8 cellular contexts compared by ENCODE assay signal in genomic region chr9:20684865-20685696, GRCh38. TPM values are rescaled to one million over a fixed set of nuclear protein-coding genes. Genes with fewer than 3 reads are reported as not detected.
A peak's percentile ranks its signal among the peaks of the same experiment; 100 is the strongest.
DNase-seq lines count a peak whose midpoint lies in the region; ATAC-seq and TF ChIP-seq lines count a peak whose summit lies in the region.

No MANE protein-coding gene starts in this region.

- no peaks in the 10 kb centered on the region for H3K27me3 ChIP-seq in OCI-LY1 (ENCODE audit: insufficient read depth, low read length)

- peak overlapping the region; percentile 80 for H3K27ac Mint-ChIP-seq in activated CD8-positive, alpha-beta memory T cell treated with anti-CD3 and anti-CD28 coated beads, Interleukin-2, amount 10 ng/mL, durations not matched to agents 7 days and 5 days
- H3K27ac Mint-ChIP-seq in effector memory CD8-positive, alpha-beta T cell, result peak overlapping the region; percentile 55 to 83
- H3K27ac Mint-ChIP-seq in natural killer cell, result peak overlapping the region; percentile 64 to 79

- peaks cover 18% of the 10 kb centered on the region for H3K4me1 ChIP-seq in OCI-LY1 (ENCODE audit: insufficient read depth, low read length, severe bottlenecking)

- H3K4me2 ChIP-seq in OCI-LY1 (ENCODE audit: low read length), result peak overlapping the region; percentile 89

- no peak overlapping the region for H3K27ac ChIP-seq in OCI-LY1 (ENCODE audit: low read depth, low read length, poor library complexity, severe bottlenecking)

- H3K36me3 ChIP-seq in OCI-LY1 (ENCODE audit: insufficient read depth, low read length), result no peaks in the 10 kb centered on the region

- peak overlapping the region; percentile 74 for H3K9ac ChIP-seq in OCI-LY1 (ENCODE audit: low read length)

- no peak for ATAC-seq in activated CD8-positive, alpha-beta memory T cell treated with anti-CD3 and anti-CD28 coated beads, Interleukin-2, amount 10 ng/mL, durations not matched to agents 7 days and 5 days
- peak; percentile 3 for ATAC-seq in effector memory CD8-positive, alpha-beta T cell (replicated peaks)
- ATAC-seq in natural killer cell, result no peak

- H3K9me3 ChIP-seq in OCI-LY1 (ENCODE audit: low read length), result no peaks in the 10 kb centered on the region

- no peaks in the 10 kb centered on the region for H3F3A ChIP-seq in OCI-LY1 (ENCODE audit: insufficient read depth, low read length)

- TF ChIP-seq CTCF in OCI-LY1 (IDR thresholded peaks at IDR 0.05; ENCODE audit: low read length) (no peak), natural killer cell (IDR thresholded peaks at IDR 0.05) (no peak)

- H3K4me3 Mint-ChIP-seq in activated CD8-positive, alpha-beta memory T cell treated with anti-CD3 and anti-CD28 coated beads, Interleukin-2, amount 10 ng/mL, durations not matched to agents 7 days and 5 days, result peak overlapping the region; percentile 92
- H3K4me3 Mint-ChIP-seq in effector memory CD8-positive, alpha-beta T cell, result peak overlapping the region; percentile 84 to 88
- H3K4me3 Mint-ChIP-seq in natural killer cell, result peak overlapping the region; percentile 88

- peak overlapping the region; percentile 70 for H2AFZ ChIP-seq in OCI-LY1 (ENCODE audit: low read length)

- no peaks in the 10 kb centered on the region for H3K27me3 Mint-ChIP-seq in activated CD8-positive, alpha-beta memory T cell treated with anti-CD3 and anti-CD28 coated beads, Interleukin-2, amount 10 ng/mL, durations not matched to agents 7 days and 5 days
- no peaks in the 10 kb centered on the region for H3K27me3 Mint-ChIP-seq in effector memory CD8-positive, alpha-beta T cell
- no peaks in the 10 kb centered on the region for H3K27me3 Mint-ChIP-seq in natural killer cell (ENCODE audit: low read depth in 2 of 2)

- H3K9me2 ChIP-seq in OCI-LY1 (ENCODE audit: low read depth, low read length), result no peaks in the 10 kb centered on the region

- H4K20me1 ChIP-seq in OCI-LY1 (ENCODE audit: insufficient read depth, low read length), result no peaks in the 10 kb centered on the region

- intact Hi-C loops in natural killer cell (cut with micrococcal nuclease), result loop anchor here (1.0 kb wide), 1 partner anchor 62 kb away; no protein-coding TSS in a partner anchor

- H3K79me2 ChIP-seq in OCI-LY1 (ENCODE audit: insufficient read depth, low read length), result no peaks in the 10 kb centered on the region

- CTCF ChIA-PET in activated CD8-positive, alpha-beta memory T cell treated with anti-CD3 and anti-CD28 coated beads, Interleukin-2, amount 10 ng/mL, durations not matched to agents 7 days and 5 days (lab: Charles Lee), result interaction anchor here (1.0 to 1.7 kb wide), 3 partner anchors 9 to 61 kb away, joined by 3 to 5 read pairs (median 4); no protein-coding TSS in a partner anchor

- H3K9me3 Mint-ChIP-seq in activated CD8-positive, alpha-beta memory T cell treated with anti-CD3 and anti-CD28 coated beads, Interleukin-2, amount 10 ng/mL, durations not matched to agents 7 days and 5 days (ENCODE audit: low read depth), result no peaks in the 10 kb centered on the region
- no peaks in the 10 kb centered on the region for H3K9me3 Mint-ChIP-seq in effector memory CD8-positive, alpha-beta T cell
- no peaks in the 10 kb centered on the region for H3K9me3 Mint-ChIP-seq in natural killer cell

- peaks cover 3% of the 10 kb centered on the region for H3K36me3 Mint-ChIP-seq in activated CD8-positive, alpha-beta memory T cell treated with anti-CD3 and anti-CD28 coated beads, Interleukin-2, amount 10 ng/mL, durations not matched to agents 7 days and 5 days
- H3K36me3 Mint-ChIP-seq in effector memory CD8-positive, alpha-beta T cell (ENCODE audit: insufficient read depth), result peaks cover 10% of the 10 kb centered on the region
- H3K36me3 Mint-ChIP-seq in natural killer cell, result no peaks in the 10 kb centered on the region

- H3K4me1 Mint-ChIP-seq in activated CD8-positive, alpha-beta memory T cell treated with anti-CD3 and anti-CD28 coated beads, Interleukin-2, amount 10 ng/mL, durations not matched to agents 7 days and 5 days, result peaks cover 16% of the 10 kb centered on the region
- peaks cover 12 to 16% of the 10 kb centered on the region in 2 donors for H3K4me1 Mint-ChIP-seq in effector memory CD8-positive, alpha-beta T cell (ENCODE audit: low read depth in 2 of 2)
- H3K4me1 Mint-ChIP-seq in natural killer cell, result peaks cover 15 to 17% of the 10 kb centered on the region in 2 donors

- DNase-seq in activated CD8-positive, alpha-beta memory T cell treated with anti-CD3 and anti-CD28 coated beads, Interleukin-2, amount 10 ng/mL, durations not matched to agents 7 days and 5 days, result no peak
- DNase-seq in activated CD8-positive, alpha-beta memory T cell treated with anti-CD3 and anti-CD28 coated beads, Interleukin-2, amount 50 U/mL, for 48 hours, result no peak
- no peak for DNase-seq in effector memory CD8-positive, alpha-beta T cell
- DNase-seq in natural killer cell (no peak), retina (no peak), NCI-H1436 treated with DMSO at 0.1 percent for 48 hours (lab: John Stamatoyannopoulos, UW) (no peak), NCI-H187 (lab: John Stamatoyannopoulos, UW) (no peak)

- H3K4me3 ChIP-seq in OCI-LY1 (ENCODE audit: low read depth, low read length, poor library complexity, severe bottlenecking), result peak overlapping the region; percentile 85

RNA-seq across cellular contexts. Expression of gene FOCAD, which starts 1.0 kb away (rescaled TPM):
- 10 to 100 TPM; 32.7 to 37.7 TPM for total RNA-seq in activated CD8-positive, alpha-beta memory T cell treated with anti-CD3 and anti-CD28 coated beads, Interleukin-2, amount 10 ng/mL, durations not matched to agents 7 days and 5 days
- total RNA-seq in natural killer cell, result 10 to 100 TPM; 15.1 to 27.6 (median 18.8) TPM
